ENCODE assay signal across 1 cellular context in genomic region chr3:188568750-188569149, GRCh38.
TF ChIP-seq lines count a peak whose summit lies in the region.

No MANE protein-coding gene starts in this region.

TF ChIP-seq in GM23338, 12 proteins besides CTCF, POLR2A, EP300 and RAD21 (continued from another document):
- no peak for TF ChIP-seq ETS1 (IDR thresholded peaks at IDR 0.05)
- no peak for TF ChIP-seq CREB1 (CRISPR knock-in tag; IDR thresholded peaks at IDR 0.05; ENCODE audit: low read depth)
- TF ChIP-seq, protein P1, sequence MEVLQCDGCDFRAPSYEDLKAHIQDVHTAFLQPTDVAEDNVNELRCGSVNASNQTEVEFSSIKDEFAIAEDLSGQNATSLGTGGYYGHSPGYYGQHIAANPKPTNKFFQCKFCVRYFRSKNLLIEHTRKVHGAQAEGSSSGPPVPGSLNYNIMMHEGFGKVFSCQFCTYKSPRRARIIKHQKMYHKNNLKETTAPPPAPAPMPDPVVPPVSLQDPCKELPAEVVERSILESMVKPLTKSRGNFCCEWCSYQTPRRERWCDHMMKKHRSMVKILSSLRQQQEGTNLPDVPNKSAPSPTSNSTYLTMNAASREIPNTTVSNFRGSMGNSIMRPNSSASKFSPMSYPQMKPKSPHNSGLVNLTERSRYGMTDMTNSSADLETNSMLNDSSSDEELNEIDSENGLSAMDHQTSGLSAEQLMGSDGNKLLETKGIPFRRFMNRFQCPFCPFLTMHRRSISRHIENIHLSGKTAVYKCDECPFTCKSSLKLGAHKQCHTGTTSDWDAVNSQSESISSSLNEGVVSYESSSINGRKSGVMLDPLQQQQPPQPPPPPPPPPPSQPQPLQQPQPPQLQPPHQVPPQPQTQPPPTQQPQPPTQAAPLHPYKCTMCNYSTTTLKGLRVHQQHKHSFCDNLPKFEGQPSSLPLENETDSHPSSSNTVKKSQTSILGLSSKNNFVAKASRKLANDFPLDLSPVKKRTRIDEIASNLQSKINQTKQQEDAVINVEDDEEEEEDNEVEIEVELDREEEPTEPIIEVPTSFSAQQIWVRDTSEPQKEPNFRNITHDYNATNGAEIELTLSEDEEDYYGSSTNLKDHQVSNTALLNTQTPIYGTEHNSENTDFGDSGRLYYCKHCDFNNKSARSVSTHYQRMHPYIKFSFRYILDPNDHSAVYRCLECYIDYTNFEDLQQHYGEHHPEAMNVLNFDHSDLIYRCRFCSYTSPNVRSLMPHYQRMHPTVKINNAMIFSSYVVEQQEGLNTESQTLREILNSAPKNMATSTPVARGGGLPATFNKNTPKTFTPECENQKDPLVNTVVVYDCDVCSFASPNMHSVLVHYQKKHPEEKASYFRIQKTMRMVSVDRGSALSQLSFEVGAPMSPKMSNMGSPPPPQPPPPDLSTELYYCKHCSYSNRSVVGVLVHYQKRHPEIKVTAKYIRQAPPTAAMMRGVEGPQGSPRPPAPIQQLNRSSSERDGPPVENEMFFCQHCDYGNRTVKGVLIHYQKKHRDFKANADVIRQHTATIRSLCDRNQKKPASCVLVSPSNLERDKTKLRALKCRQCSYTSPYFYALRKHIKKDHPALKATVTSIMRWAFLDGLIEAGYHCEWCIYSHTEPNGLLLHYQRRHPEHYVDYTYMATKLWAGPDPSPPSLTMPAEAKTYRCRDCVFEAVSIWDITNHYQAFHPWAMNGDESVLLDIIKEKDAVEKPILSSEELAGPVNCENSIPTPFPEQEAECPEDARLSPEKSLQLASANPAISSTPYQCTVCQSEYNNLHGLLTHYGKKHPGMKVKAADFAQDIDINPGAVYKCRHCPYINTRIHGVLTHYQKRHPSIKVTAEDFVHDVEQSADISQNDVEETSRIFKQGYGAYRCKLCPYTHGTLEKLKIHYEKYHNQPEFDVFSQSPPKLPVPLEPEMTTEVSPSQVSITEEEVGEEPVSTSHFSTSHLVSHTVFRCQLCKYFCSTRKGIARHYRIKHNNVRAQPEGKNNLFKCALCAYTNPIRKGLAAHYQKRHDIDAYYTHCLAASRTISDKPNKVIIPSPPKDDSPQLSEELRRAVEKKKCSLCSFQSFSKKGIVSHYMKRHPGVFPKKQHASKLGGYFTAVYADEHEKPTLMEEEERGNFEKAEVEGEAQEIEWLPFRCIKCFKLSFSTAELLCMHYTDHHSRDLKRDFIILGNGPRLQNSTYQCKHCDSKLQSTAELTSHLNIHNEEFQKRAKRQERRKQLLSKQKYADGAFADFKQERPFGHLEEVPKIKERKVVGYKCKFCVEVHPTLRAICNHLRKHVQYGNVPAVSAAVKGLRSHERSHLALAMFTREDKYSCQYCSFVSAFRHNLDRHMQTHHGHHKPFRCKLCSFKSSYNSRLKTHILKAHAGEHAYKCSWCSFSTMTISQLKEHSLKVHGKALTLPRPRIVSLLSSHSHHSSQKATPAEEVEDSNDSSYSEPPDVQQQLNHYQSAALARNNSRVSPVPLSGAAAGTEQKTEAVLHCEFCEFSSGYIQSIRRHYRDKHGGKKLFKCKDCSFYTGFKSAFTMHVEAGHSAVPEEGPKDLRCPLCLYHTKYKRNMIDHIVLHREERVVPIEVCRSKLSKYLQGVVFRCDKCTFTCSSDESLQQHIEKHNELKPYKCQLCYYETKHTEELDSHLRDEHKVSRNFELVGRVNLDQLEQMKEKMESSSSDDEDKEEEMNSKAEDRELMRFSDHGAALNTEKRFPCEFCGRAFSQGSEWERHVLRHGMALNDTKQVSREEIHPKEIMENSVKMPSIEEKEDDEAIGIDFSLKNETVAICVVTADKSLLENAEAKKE (CRISPR knock-in tag; IDR thresholded peaks at IDR 0.05): no peak
- TF ChIP-seq NANOG (IDR thresholded peaks at IDR 0.05; ENCODE audit: borderline replicate concordance): no peak
- TF ChIP-seq, protein P2, sequence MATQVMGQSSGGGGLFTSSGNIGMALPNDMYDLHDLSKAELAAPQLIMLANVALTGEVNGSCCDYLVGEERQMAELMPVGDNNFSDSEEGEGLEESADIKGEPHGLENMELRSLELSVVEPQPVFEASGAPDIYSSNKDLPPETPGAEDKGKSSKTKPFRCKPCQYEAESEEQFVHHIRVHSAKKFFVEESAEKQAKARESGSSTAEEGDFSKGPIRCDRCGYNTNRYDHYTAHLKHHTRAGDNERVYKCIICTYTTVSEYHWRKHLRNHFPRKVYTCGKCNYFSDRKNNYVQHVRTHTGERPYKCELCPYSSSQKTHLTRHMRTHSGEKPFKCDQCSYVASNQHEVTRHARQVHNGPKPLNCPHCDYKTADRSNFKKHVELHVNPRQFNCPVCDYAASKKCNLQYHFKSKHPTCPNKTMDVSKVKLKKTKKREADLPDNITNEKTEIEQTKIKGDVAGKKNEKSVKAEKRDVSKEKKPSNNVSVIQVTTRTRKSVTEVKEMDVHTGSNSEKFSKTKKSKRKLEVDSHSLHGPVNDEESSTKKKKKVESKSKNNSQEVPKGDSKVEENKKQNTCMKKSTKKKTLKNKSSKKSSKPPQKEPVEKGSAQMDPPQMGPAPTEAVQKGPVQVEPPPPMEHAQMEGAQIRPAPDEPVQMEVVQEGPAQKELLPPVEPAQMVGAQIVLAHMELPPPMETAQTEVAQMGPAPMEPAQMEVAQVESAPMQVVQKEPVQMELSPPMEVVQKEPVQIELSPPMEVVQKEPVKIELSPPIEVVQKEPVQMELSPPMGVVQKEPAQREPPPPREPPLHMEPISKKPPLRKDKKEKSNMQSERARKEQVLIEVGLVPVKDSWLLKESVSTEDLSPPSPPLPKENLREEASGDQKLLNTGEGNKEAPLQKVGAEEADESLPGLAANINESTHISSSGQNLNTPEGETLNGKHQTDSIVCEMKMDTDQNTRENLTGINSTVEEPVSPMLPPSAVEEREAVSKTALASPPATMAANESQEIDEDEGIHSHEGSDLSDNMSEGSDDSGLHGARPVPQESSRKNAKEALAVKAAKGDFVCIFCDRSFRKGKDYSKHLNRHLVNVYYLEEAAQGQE (IDR thresholded peaks at IDR 0.05; ENCODE audit: unreplicated experiment): no peak
- no peak for TF ChIP-seq JUNB (IDR thresholded peaks at IDR 0.05; ENCODE audit: unreplicated experiment)
- TF ChIP-seq POLR2AphosphoS5 (IDR thresholded peaks at IDR 0.05; ENCODE audit: low read depth): no peak
- no peak for TF ChIP-seq ZNF114 (CRISPR knock-in tag; IDR thresholded peaks at IDR 0.05)
- TF ChIP-seq EZH2 (IDR thresholded peaks at IDR 0.05; ENCODE audit: low read depth, unreplicated experiment): no peak
